In genomic region chr5:116864157-116864837, GRCh38 we compare ENCODE assay signal across 15 cellular contexts.
A peak's percentile ranks its signal among the peaks of the same experiment; 100 is the strongest.
DNase-seq lines count a peak whose midpoint lies in the region; ATAC-seq, FAIRE-seq and TF ChIP-seq lines count a peak whose summit lies in the region.
"Had no signal": no experiment of that assay in that cellular context is flagged by ENCODE, and none has a peak within 500 bp of the region (broad histone marks: within the 10 kb centered on the region; RNA-seq: fewer than 3 reads in every experiment).

No MANE protein-coding gene starts in this region.

- H2BK12ac ChIP-seq in H1 (ENCODE audit: low read depth, low read length), result peak overlapping the region; percentile 76

- peak overlapping the region; percentile 85 for H3K18ac ChIP-seq in H1 (ENCODE audit: extremely low read depth, low read length)

- no peak overlapping the region for H3K23ac ChIP-seq in H1 (ENCODE audit: insufficient read length)

- TF ChIP-seq EP300 in H1 (IDR thresholded peaks at IDR 0.05; ENCODE audit: borderline replicate concordance in 1 of 2, low read depth in 2 of 2, low read length in 2 of 2), result peak in 1 of 2 experiments; percentile 84; a peak in 1 of 3 replicates

- no peaks in the 10 kb centered on the region for H3K36me3 Mint-ChIP-seq in nephron (ENCODE audit: low read depth)

- H3K27me3 ChIP-seq in H1 (replicated peaks in 1 of 4; ENCODE audit: control insufficient read depth in 3 of 4, extremely low read depth in 1 of 4, insufficient read depth in 3 of 4, low read length in 3 of 4) (no peaks in the 10 kb centered on the region), gastrocnemius medialis (no peaks in the 10 kb centered on the region)
- H3K27me3 ChIP-seq: heart right ventricle, Peyer's patch had no signal

- WGBS in H1 (ENCODE audit: extremely low coverage in 1 of 2, insufficient coverage in 1 of 2, insufficient read length in 1 of 2, insufficient replicate concordance in 2 of 2, low coverage in 1 of 2, low lambda C conversion rate in 2 of 2, missing lambda C conversion rate in 1 of 2), 2 experiments, result 1% methylated on average over 9 of the region's 9 CpGs; no CpG with 5 or more reads in 1 of the 2 experiments

- peak overlapping the region; percentile 96 for H4K91ac ChIP-seq in H1 (replicated peaks; ENCODE audit: insufficient read length, low read length)

- H3K9me3 Mint-ChIP-seq in nephron, result peaks cover 2% of the 10 kb centered on the region

- H3K36me3 ChIP-seq in ES-I3 (ENCODE audit: insufficient read depth, low read length), result no peaks in the 10 kb centered on the region
- no peaks in the 10 kb centered on the region for H3K36me3 ChIP-seq in H1 (ENCODE audit: control insufficient read depth in 2 of 4, insufficient read depth in 4 of 4, low read length in 3 of 4)
- no peaks in the 10 kb centered on the region for H3K36me3 ChIP-seq in gastrocnemius medialis
- H3K36me3 ChIP-seq: heart right ventricle, Peyer's patch had no signal

- no peaks in the 10 kb centered on the region for H3K79me1 ChIP-seq in H1 (ENCODE audit: low read depth, low read length)

- H3K14ac ChIP-seq in H1 (ENCODE audit: insufficient read length), result no peak overlapping the region

- H4K8ac ChIP-seq in H1 (ENCODE audit: extremely low read depth, insufficient read depth, low read length), result 0 out of 2 replicates have a peak overlapping the region, but pooled peaks have one; percentile 20

- no peak overlapping the region for H2BK20ac ChIP-seq in H1 (ENCODE audit: low read length)

- intact Hi-C loops in gastrocnemius medialis (cut with DNase I; ENCODE audit: low total_unique reads), result no loop called here

- TF ChIP-seq CTCF in NB4 (IDR thresholded peaks at IDR 0.05; ENCODE audit: low read depth, low read length), result no peak
- no peak for TF ChIP-seq CTCF in H1 (IDR thresholded peaks at IDR 0.05; ENCODE audit: control extremely low read depth in 1 of 3, insufficient read depth in 1 of 3, low read depth in 1 of 3, low read length in 3 of 3)
- no peak for TF ChIP-seq CTCF in nephron (IDR thresholded peaks at IDR 0.05; ENCODE audit: unreplicated experiment in 3 of 3)
- TF ChIP-seq CTCF in gastrocnemius medialis (IDR thresholded peaks at IDR 0.05 in 4 of 5, conservative IDR thresholded peaks at IDR 0.05 in 1 of 5), result no peak

- peak; percentile 27 for DNase-seq in NB4 (ENCODE audit: low read depth)
- DNase-seq in H1 (ENCODE audit: low read depth in 1 of 2, low spot score in 2 of 2), result peak; percentile 64 to 91
- DNase-seq in AG08395 (ENCODE audit: low spot score), result no peak
- DNase-seq in KG1 (lab: John Stamatoyannopoulos, UW), result no peak
- DNase-seq in gastrocnemius medialis, result no peak
- DNase-seq: activated CD4-positive, alpha-beta T cell treated with anti-CD3 and anti-CD28 coated beads, Interleukin-2, amount 50 U/mL, for 48 hours; activated gamma-delta T cell; heart right ventricle; NCI-H2081 treated with DMSO at 0.1 percent for 48 hours; Peyer's patch; stimulated activated naive CD8-positive, alpha-beta T cell treated with anti-CD3 and anti-CD28 coated beads, Interleukin-15, amount 100 ng/mL, for 72 hours had no signal

- H3K4me1 ChIP-seq in ES-I3 (ENCODE audit: insufficient read depth, low read length), result peaks cover 48% of the 10 kb centered on the region
- peaks cover 8 to 30% (median 18%) of the 10 kb centered on the region in 4 experiments for H3K4me1 ChIP-seq in H1 (replicated peaks in 1 of 4; ENCODE audit: control insufficient read depth in 3 of 4, insufficient read depth in 4 of 4, low read length in 3 of 4)
- H3K4me1 ChIP-seq in gastrocnemius medialis, result no peaks in the 10 kb centered on the region
- H3K4me1 ChIP-seq: Peyer's patch had no signal

- CTCF ChIA-PET in H1 (lab: Charles Lee; ENCODE audit: partially characterized antibody), result interaction anchor here (0.6 to 1.9 kb wide), 8 partner anchors 13 to 291 kb away, joined by 3 to 6 read pairs (median 4); partner anchors contain the start of gene SEMA6A

- in situ Hi-C loops in gastrocnemius medialis (cut with MboI; ENCODE audit: low sequenced_read_pairs in 4 of 4), result no loop called here

- H4K20me1 ChIP-seq in H1 (replicated peaks in 1 of 2; ENCODE audit: control insufficient read depth in 1 of 2, insufficient read depth in 2 of 2, low read length in 2 of 2), result no peaks in the 10 kb centered on the region

- H3K4me2 ChIP-seq in H1 (ENCODE audit: insufficient read depth in 1 of 2, low read depth in 2 of 2, low read length in 2 of 2), result peak overlapping the region; percentile 29 to 49

- peak overlapping the region; percentile 95 for H4K5ac ChIP-seq in H1 (ENCODE audit: insufficient read length, low read depth, low read length)

- H3K4ac ChIP-seq in H1 (replicated peaks; ENCODE audit: insufficient read length, low read depth, low read length), result no peak overlapping the region

- H2AFZ ChIP-seq in H1 (ENCODE audit: low read length), result no peak overlapping the region

- H3K9ac ChIP-seq in ES-I3 (ENCODE audit: low read depth, low read length) (peak overlapping the region; percentile 30; the same call in 1 of the 2 replicates), H1 (replicated peaks in 1 of 4; ENCODE audit: extremely low read depth in 1 of 4, low read depth in 3 of 4, low read length in 3 of 4) (no peak overlapping the region)

- H3K9me3 ChIP-seq in ES-I3 (ENCODE audit: control insufficient read depth, insufficient read depth, low read length), result 0 out of 2 replicates have a peak, but pooled peaks cover 1% of the 10 kb centered on the region
- H3K9me3 ChIP-seq in H1 (ENCODE audit: insufficient read depth in 2 of 2, low read depth in 1 of 2, low read length in 1 of 2), result no peaks in the 10 kb centered on the region
- H3K9me3 ChIP-seq in gastrocnemius medialis, result no peaks in the 10 kb centered on the region
- H3K9me3 ChIP-seq: Peyer's patch had no signal

- H3K4me3 ChIP-seq in NB4 (ENCODE audit: low read depth, low read length) (no peak overlapping the region), H1 (ENCODE audit: extremely low read depth in 1 of 4, insufficient read depth in 2 of 4, low read depth in 3 of 4, low read length in 4 of 4) (peak overlapping the region in 1 of 4 experiments; percentile 15; a peak in 2 of 8 replicates), gastrocnemius medialis (no peak overlapping the region)
- H3K4me3 ChIP-seq: heart right ventricle, Peyer's patch had no signal

- peak overlapping the region; percentile 81 to 91 (median 83) for H3K27ac Mint-ChIP-seq in nephron
- H3K27ac Mint-ChIP-seq: stimulated activated naive CD8-positive, alpha-beta T cell treated with anti-CD3 and anti-CD28 coated beads, Interleukin-15, amount 100 ng/mL, for 72 hours had no signal

- peak; percentile 1 to 29; a peak in 2 of 4 replicates for TF ChIP-seq RAD21 in H1 (IDR thresholded peaks at IDR 0.05 in 1 of 2, conservative IDR thresholded peaks at IDR 0.05 in 1 of 2; ENCODE audit: low read depth in 2 of 2, low read length in 2 of 2)

- peak; percentile 100 for FAIRE-seq in H1 (lab: Jason Lieb, UNC)
- FAIRE-seq: bronchial epithelial cell had no signal

- peak overlapping the region; percentile 18 for H3K56ac ChIP-seq in H1 (replicated peaks; ENCODE audit: insufficient read length, low read depth, low read length)

- H2BK5ac ChIP-seq in H1 (ENCODE audit: low read depth, low read length), result peak overlapping the region; percentile 92

- H3K23me2 ChIP-seq in H1 (ENCODE audit: low read depth, low read length), result no peaks in the 10 kb centered on the region; the same call in 1 of the 2 replicates

- H2BK15ac ChIP-seq in H1 (ENCODE audit: low read length), result no peak overlapping the region; the same call in 1 of the 2 replicates

- no peaks in the 10 kb centered on the region for H3K79me2 ChIP-seq in H1 (ENCODE audit: control insufficient read depth in 1 of 2, insufficient read depth in 2 of 2, low read length in 2 of 2)

- no peak overlapping the region for H2AK5ac ChIP-seq in H1 (ENCODE audit: low read depth, low read length)

- POLR2A ChIA-PET in H1 (lab: Charles Lee; ENCODE audit: partially characterized antibody), result interaction anchor here (0.6 to 2.6 kb wide), 7 partner anchors 10 to 305 kb away, joined by 3 to 19 read pairs (median 4); partner anchors contain the start of gene SEMA6A

- H3K27me3 Mint-ChIP-seq in nephron (ENCODE audit: low read depth), result peaks cover 3% of the 10 kb centered on the region
- H3K27me3 Mint-ChIP-seq: stimulated activated naive CD8-positive, alpha-beta T cell treated with anti-CD3 and anti-CD28 coated beads, Interleukin-15, amount 100 ng/mL, for 72 hours had no signal

- H2BK120ac ChIP-seq in H1 (replicated peaks; ENCODE audit: low read depth, low read length), result peak overlapping the region; percentile 70

- ATAC-seq in GM19452 (IDR thresholded peaks at IDR 0.05; ENCODE audit: unreplicated experiment) (no peak), gastrocnemius medialis (no peak)
- ATAC-seq: stimulated activated naive CD8-positive, alpha-beta T cell treated with anti-CD3 and anti-CD28 coated beads, Interleukin-15, amount 100 ng/mL, for 72 hours had no signal

- H3K4me3 Mint-ChIP-seq in nephron, result peak overlapping the region in 1 of 3 experiments; percentile 26
- H3K4me3 Mint-ChIP-seq: stimulated activated naive CD8-positive, alpha-beta T cell treated with anti-CD3 and anti-CD28 coated beads, Interleukin-15, amount 100 ng/mL, for 72 hours had no signal

- H3K4me1 Mint-ChIP-seq in nephron, result peaks cover 58% of the 10 kb centered on the region
- H3K4me1 Mint-ChIP-seq: stimulated activated naive CD8-positive, alpha-beta T cell treated with anti-CD3 and anti-CD28 coated beads, Interleukin-15, amount 100 ng/mL, for 72 hours had no signal

- H3K27ac ChIP-seq in H1 (ENCODE audit: low read depth, low read length) (peak overlapping the region; percentile 78; the same call in 1 of the 2 replicates), gastrocnemius medialis (no peak overlapping the region)
- H3K27ac ChIP-seq: Peyer's patch had no signal

- TF ChIP-seq POLR2A in NB4 (IDR thresholded peaks at IDR 0.05; ENCODE audit: extremely low read depth, insufficient read length) (no peak), H1 (IDR thresholded peaks at IDR 0.05; ENCODE audit: control extremely low read depth in 1 of 2, low read depth in 2 of 2, low read length in 2 of 2) (peak in 1 of 2 experiments; percentile 35; a peak in 2 of 3 replicates), gastrocnemius medialis (IDR thresholded peaks at IDR 0.05) (no peak)

TF ChIP-seq in H1, 55 proteins besides CTCF, POLR2A, EP300 and RAD21 (continues in another document):
- TF ChIP-seq CHD2 (IDR thresholded peaks at IDR 0.05; ENCODE audit: low read length) (peak; percentile 52; the same call in 1 of the 2 replicates), SP1 (IDR thresholded peaks at IDR 0.05; ENCODE audit: low read depth, low read length) (peak; percentile 82), CBX5 (IDR thresholded peaks at IDR 0.05; ENCODE audit: low read depth, low read length) (no peak), POU5F1 (IDR thresholded peaks at IDR 0.05; ENCODE audit: low read depth, low read length) (no peak), BACH1 (IDR thresholded peaks at IDR 0.05; ENCODE audit: low read length) (no peak), EZH2 (IDR thresholded peaks at IDR 0.05; ENCODE audit: low read depth, low read length, severe bottlenecking) (no peak), TAF1 (IDR thresholded peaks at IDR 0.05; ENCODE audit: low read depth, low read length) (peak; percentile 54), SUZ12 (IDR thresholded peaks at IDR 0.05; ENCODE audit: low read length) (no peak), TCF12 (IDR thresholded peaks at IDR 0.05; ENCODE audit: low read depth, low read length) (peak; percentile 75; the same call in 1 of the 2 replicates), FOSL1 (IDR thresholded peaks at IDR 0.05; ENCODE audit: insufficient read depth, low read depth, low read length) (no peak)

Comparison
In these comparisons a context has a peak if more than half of its experiments do, and no peak if none do; other contexts are left out.
1. DNase-seq: peak in NB4 (single experiment) and H1 (2 of 2); none in AG08395 (single experiment), KG1 (single experiment) and gastrocnemius medialis (0 of 2).